30 cellular contexts compared by ENCODE assay signal in the genomic region with DNA sequence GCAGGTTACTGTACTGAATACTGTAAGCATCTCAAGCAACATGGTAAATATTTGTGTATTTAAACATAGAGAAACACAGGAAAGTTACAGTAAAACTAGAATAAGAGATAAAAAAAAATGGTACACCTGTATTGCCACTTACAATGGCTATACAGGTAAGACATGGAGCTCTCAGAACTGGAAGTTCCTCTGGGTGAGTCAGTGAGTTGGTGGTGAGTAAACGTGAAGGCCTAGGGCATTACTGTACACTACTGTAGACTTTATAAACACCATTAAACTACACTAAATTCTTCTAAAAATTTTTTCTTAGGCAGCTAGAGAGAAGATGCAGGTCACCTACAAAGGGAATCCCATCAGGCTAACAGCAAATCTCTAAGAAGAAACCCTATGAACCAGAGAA.
"Had no signal": no experiment of that assay in that cellular context is flagged by ENCODE, and none has a peak within 500 bp of the region (broad histone marks: within the 10 kb centered on the region; RNA-seq: fewer than 3 reads in every experiment).

No MANE protein-coding gene starts in this region.

- DNase-seq: activated B cell treated with CpG ODN at 0.5 μM for 24 hours; activated CD4-positive, alpha-beta T cell treated with anti-CD3 and anti-CD28 coated beads for 48 hours; activated CD4-positive, alpha-beta T cell treated with anti-CD3 and anti-CD28 coated beads, Interleukin-2, amount 50 U/mL, for 1 hour; activated CD4-positive, alpha-beta T cell treated with anti-CD3 and anti-CD28 coated beads, Interleukin-2, amount 50 U/mL, for 48 hours; activated CD8-positive, alpha-beta memory T cell treated with anti-CD3 and anti-CD28 coated beads for 24 hours; activated CD8-positive, alpha-beta T cell treated with anti-CD3 and anti-CD28 coated beads for 36 hours; activated effector memory CD4-positive, alpha-beta T cell treated with Interleukin-2 at 50 U/mL for 16 hours; activated gamma-delta T cell treated with Interleukin-2 at 50 U/mL for 16 hours; activated naive CD4-positive, alpha-beta T cell treated with anti-CD3 and anti-CD28 coated beads, Interleukin-2, amount 50 U/mL, for 16 hours; activated naive CD4-positive, alpha-beta T cell treated with Interleukin-2 at 50 U/mL for 16 hours; activated T-cell treated with anti-CD3 and anti-CD28 coated beads, Interleukin-2, amount 50 U/mL, for 4 hours; amniotic stem cell; anterior cingulate cortex; brain microvascular endothelial cell; dorsolateral prefrontal cortex; effector memory CD4-positive, alpha-beta T cell; endodermal cell; erythroblast; esophagus squamous epithelium; head of caudate nucleus; hippocampal formation; T-helper 17 cell; T1000; WERI-Rb-1 had no signal

- H3K36me3 ChIP-seq: brain microvascular endothelial cell, cardiac muscle cell, esophagus squamous epithelium, WERI-Rb-1 had no signal

- H3K27ac ChIP-seq: brain microvascular endothelial cell, cardiac muscle cell, coronary artery, dorsolateral prefrontal cortex, esophagus squamous epithelium, WERI-Rb-1 had no signal

- H3K4me3 ChIP-seq: cardiac muscle cell, coronary artery, dorsolateral prefrontal cortex, esophagus squamous epithelium had no signal

- H3K9me3 ChIP-seq: esophagus squamous epithelium had no signal

- FAIRE-seq: astrocyte, frontal cortex had no signal

- ATAC-seq: activated CD4-positive, CD25-positive, alpha-beta regulatory T cell treated with anti-CD3 and anti-CD28 coated beads, Interleukin-2, amount 50 U/mL, for 24 hours; activated CD8-positive, alpha-beta T cell treated with anti-CD3 and anti-CD28 coated beads for 36 hours; activated T-cell treated with anti-CD3 and anti-CD28 coated beads, Interleukin-2, amount 50 U/mL, for 4 hours; activated T-helper 17 cell treated with anti-CD3 and anti-CD28 coated beads, Interleukin-2, amount 50 U/mL, for 72 hours; T-helper 17 cell had no signal

- H3K27me3 ChIP-seq: brain microvascular endothelial cell, cardiac muscle cell, dorsolateral prefrontal cortex, esophagus squamous epithelium had no signal

- H3K4me1 ChIP-seq: esophagus squamous epithelium had no signal
